Comparison of ENCODE assay signal across 15 cellular contexts in genomic region chr4:20698820-20699219, GRCh38. TPM values are rescaled to one million over a fixed set of nuclear protein-coding genes. Genes with fewer than 3 reads are reported as not detected.
DNase-seq lines count a peak whose midpoint lies in the region; ATAC-seq and TF ChIP-seq lines count a peak whose summit lies in the region.
"Had no signal": no experiment of that assay in that cellular context is flagged by ENCODE, and none has a peak within 500 bp of the region (broad histone marks: within the 10 kb centered on the region; RNA-seq: fewer than 3 reads in every experiment).

No MANE protein-coding gene starts in this region.

- H2BK20ac ChIP-seq in H9 (ENCODE audit: low read depth, low read length, poor library complexity, severe bottlenecking) = no peak overlapping the region

- H3K27me3 ChIP-seq in SK-N-SH (ENCODE audit: insufficient read depth) (no peaks in the 10 kb centered on the region), neural cell (ENCODE audit: insufficient read depth, low read depth, low read length) (no peaks in the 10 kb centered on the region), H9 (ENCODE audit: insufficient read depth, low read length) (no peaks in the 10 kb centered on the region)
- H3K27me3 ChIP-seq: esophagus muscularis mucosa, SJCRH30 had no signal

- no peaks in the 10 kb centered on the region for H3K27me3 Mint-ChIP-seq in IgD-negative memory B cell
- H3K27me3 Mint-ChIP-seq in H9 (ENCODE audit: low read depth) = no peaks in the 10 kb centered on the region; the same call in 1 of the 2 replicates

- H3K4me1 ChIP-seq in SK-N-SH (ENCODE audit: control insufficient read depth in 1 of 2, insufficient read depth in 2 of 2, low read depth in 1 of 2, low read length in 1 of 2) = peaks cover 6 to 12% of the 10 kb centered on the region in 2 experiments; a peak in 3 of 4 replicates
- peaks cover 3% of the 10 kb centered on the region; the same call in 1 of the 2 replicates for H3K4me1 ChIP-seq in H9 (ENCODE audit: insufficient read depth, low read length)

- no peak overlapping the region for H2BK120ac ChIP-seq in H9 (ENCODE audit: low read depth, low read length, poor library complexity, severe bottlenecking)

- TF ChIP-seq EP300 in SK-N-SH (IDR thresholded peaks at IDR 0.05; ENCODE audit: borderline replicate concordance in 1 of 2, low read depth in 1 of 2, low read length in 1 of 2) = no peak
- no peak for TF ChIP-seq EP300 in neural cell (conservative IDR thresholded peaks at IDR 0.05; ENCODE audit: poor library complexity, severe bottlenecking)

- H2BK5ac ChIP-seq in H9 (ENCODE audit: insufficient read length, low read length) = no peak overlapping the region

- TF ChIP-seq CTCF in SK-N-SH (IDR thresholded peaks at IDR 0.05) (no peak), neural cell (IDR thresholded peaks at IDR 0.05; ENCODE audit: poor library complexity, severe bottlenecking) (no peak), H9 (conservative IDR thresholded peaks at IDR 0.05) (no peak)

- H3K9ac ChIP-seq in SK-N-SH (no peak overlapping the region), neural cell (ENCODE audit: low read length) (no peak overlapping the region), H9 (ENCODE audit: extremely low read depth, insufficient read length, low read length) (no peak overlapping the region)

- peaks cover 0 to 8% of the 10 kb centered on the region in 2 experiments for H3K36me3 ChIP-seq in SK-N-SH (replicated peaks in 1 of 2; ENCODE audit: control insufficient read depth in 1 of 2, insufficient read depth in 2 of 2, low read length in 1 of 2)
- no peaks in the 10 kb centered on the region for H3K36me3 ChIP-seq in neural cell (ENCODE audit: insufficient read depth, low read length)
- H3K36me3 ChIP-seq: esophagus muscularis mucosa, SJCRH30 had no signal

- no peak overlapping the region for H3K56ac ChIP-seq in H9 (ENCODE audit: insufficient read length, low read depth, low read length)

- H4K5ac ChIP-seq in H9 (ENCODE audit: insufficient read length, low read depth, low read length) = no peak overlapping the region

- H2AFZ ChIP-seq in SK-N-SH (ENCODE audit: low read depth) (peak overlapping the region; percentile 14; the same call in 1 of the 2 replicates), neural cell (ENCODE audit: low read depth, low read length) (no peak overlapping the region), H9 (ENCODE audit: low read length) (no peak overlapping the region)

- no peak overlapping the region for H3K27ac ChIP-seq in SK-N-SH (ENCODE audit: low read depth in 2 of 2, low read length in 1 of 2)
- H3K27ac ChIP-seq in neural cell (ENCODE audit: low read length) = peak overlapping the region; percentile 95
- H3K27ac ChIP-seq in H9 (ENCODE audit: insufficient read length, low read depth, low read length) = no peak overlapping the region
- H3K27ac ChIP-seq: SJCRH30 had no signal

- H3K18ac ChIP-seq in H9 (ENCODE audit: insufficient read length, low read depth, low read length) = no peak overlapping the region

- TF ChIP-seq RAD21 in SK-N-SH (IDR thresholded peaks at IDR 0.05; ENCODE audit: low read length) (no peak), neural cell (conservative IDR thresholded peaks at IDR 0.05) (no peak)

- H3K9me3 Mint-ChIP-seq in IgD-negative memory B cell = no peaks in the 10 kb centered on the region
- H3K9me3 Mint-ChIP-seq in H9 = no peaks in the 10 kb centered on the region; a peak in 1 of 5 replicates
- H3K9me3 Mint-ChIP-seq: activated B cell treated with CpG ODN at 0.5 μM for 24 hours had no signal

- H2AK5ac ChIP-seq in H9 (ENCODE audit: insufficient read length, low read length) = no peak overlapping the region

- peaks cover 32% of the 10 kb centered on the region for H3K79me2 ChIP-seq in SK-N-SH (ENCODE audit: insufficient read depth)
- H3K79me2 ChIP-seq in neural cell (replicated peaks; ENCODE audit: insufficient read depth, low read length) = peaks cover 21% of the 10 kb centered on the region
- H3K79me2 ChIP-seq in H9 (ENCODE audit: insufficient read depth, low read length) = peaks cover 5% of the 10 kb centered on the region; the same call in 1 of the 2 replicates

- H3K4me1 Mint-ChIP-seq in IgD-negative memory B cell (peaks cover 17 to 31% (median 20%) of the 10 kb centered on the region in 3 donors), H9 (peaks cover 9 to 15% of the 10 kb centered on the region in 2 experiments)

- POLR2A ChIA-PET in SK-N-SH (lab: Yijun Ruan, JAX) = interaction anchor here (1.3 kb wide), 1 partner anchor 14 kb away, joined by 4 read pairs; no protein-coding TSS in a partner anchor

- no peak overlapping the region for H3K4me2 ChIP-seq in SK-N-SH
- no peak overlapping the region for H3K4me2 ChIP-seq in neural cell (ENCODE audit: low read length)
- no peak overlapping the region for H3K4me2 ChIP-seq in H9 (ENCODE audit: insufficient read depth, insufficient read length, low read length)

- H3K27ac Mint-ChIP-seq in IgD-negative memory B cell (peak overlapping the region in 1 of 3 donors; percentile 54), H9 (no peak overlapping the region; a peak in 1 of 7 replicates)
- H3K27ac Mint-ChIP-seq: activated B cell treated with CpG ODN at 0.5 μM for 24 hours had no signal

- no peak overlapping the region for H2BK15ac ChIP-seq in H9 (ENCODE audit: low read depth, low read length)

- H3K9me2 ChIP-seq in SK-N-SH = no peaks in the 10 kb centered on the region
- H3K9me2 ChIP-seq in neural cell (ENCODE audit: insufficient read depth, low read length) = no peaks in the 10 kb centered on the region

- H3K23me2 ChIP-seq in H9 (ENCODE audit: insufficient read length, low read depth, low read length, poor library complexity, severe bottlenecking) = no peaks in the 10 kb centered on the region

- H3K4ac ChIP-seq in H9 (ENCODE audit: low read depth, low read length) = no peak overlapping the region

- H4K8ac ChIP-seq in H9 (replicated peaks; ENCODE audit: insufficient read length, low read depth, low read length) = no peak overlapping the region

- no peak for ATAC-seq in SK-N-SH treated with all-trans-retinoic acid at 6 μM for 48 hours
- ATAC-seq: left lobe of liver had no signal

- H4K91ac ChIP-seq in H9 (ENCODE audit: insufficient read length, low read depth, low read length) = no peak overlapping the region

- H2BK12ac ChIP-seq in H9 (ENCODE audit: insufficient read length, low read depth, low read length) = no peak overlapping the region

- H3K4me3 Mint-ChIP-seq in IgD-negative memory B cell (peak overlapping the region in 3 of 4 donors; percentile 65 to 98 (median 93)), H9 (peak overlapping the region in 1 of 2 experiments; percentile 65; a peak in 2 of 5 replicates)

- CTCF ChIA-PET in SK-N-SH (lab: Yijun Ruan, JAX) = interaction anchor here (1.1 to 2.1 kb wide), 4 partner anchors 8 to 14 kb away, joined by 4 to 11 read pairs (median 6); no protein-coding TSS in a partner anchor

- H4K20me1 ChIP-seq in SK-N-SH (ENCODE audit: insufficient read depth) (no peaks in the 10 kb centered on the region), neural cell (ENCODE audit: insufficient read depth) (no peaks in the 10 kb centered on the region), H9 (ENCODE audit: control insufficient read depth, insufficient read depth, insufficient read length) (no peaks in the 10 kb centered on the region)

- H3K23ac ChIP-seq in H9 (ENCODE audit: insufficient read length, low read depth, low read length) = no peak overlapping the region

- no peak for DNase-seq in SK-N-SH
- DNase-seq in amniotic epithelial cell (ENCODE audit: low read depth) = peak; percentile 81
- no peak for DNase-seq in H9
- no peak for DNase-seq in UCSD-AML1 (lab: John Stamatoyannopoulos, UW; ENCODE audit: unreplicated experiment)
- no peak for DNase-seq in ACHN
- DNase-seq: 8988T, activated B cell treated with CpG ODN at 0.5 μM for 24 hours, dermis blood vessel endothelial cell, hippocampal formation, SJCRH30 had no signal

- H3K4me3 ChIP-seq in SK-N-SH (ENCODE audit: low read depth in 2 of 2, low read length in 1 of 2) (no peak overlapping the region), neural cell (ENCODE audit: low read length) (no peak overlapping the region)

- H3K9me3 ChIP-seq in SK-N-SH = no peaks in the 10 kb centered on the region
- H3K9me3 ChIP-seq in neural cell (ENCODE audit: low read length) = no peaks in the 10 kb centered on the region
- no peaks in the 10 kb centered on the region for H3K9me3 ChIP-seq in H9 (ENCODE audit: control insufficient read depth, low read depth, low read length)
- H3K9me3 ChIP-seq: esophagus muscularis mucosa, SJCRH30 had no signal

- H3T11ph ChIP-seq in H9 (ENCODE audit: low read length) = no peak overlapping the region

- in situ Hi-C loops in ACHN (cut with HindIII; ENCODE audit: low pct_ligation_motif_present, low pct_unique_long_range_greater_than_20kb, low sequenced_read_pairs) = no loop called here

- H3K36me3 Mint-ChIP-seq in IgD-negative memory B cell (no peaks in the 10 kb centered on the region), H9 (ENCODE audit: insufficient read depth in 1 of 3, low read depth in 3 of 3) (peaks cover 0 to 1% (median 0%) of the 10 kb centered on the region in 3 experiments; a peak in 1 of 7 replicates)

- no peak overlapping the region for H3K14ac ChIP-seq in H9 (ENCODE audit: insufficient read depth, low read length)

- peaks cover 5% of the 10 kb centered on the region for H3F3A ChIP-seq in SK-N-SH (replicated peaks; ENCODE audit: insufficient read depth)
- H3F3A ChIP-seq in neural cell (ENCODE audit: insufficient read depth, low read length, poor library complexity, severe bottlenecking) = no peaks in the 10 kb centered on the region

- no peaks in the 10 kb centered on the region for H3K79me1 ChIP-seq in H9 (ENCODE audit: insufficient read depth, low read depth, low read length, poor library complexity, severe bottlenecking)

- 85% methylated on average over 4 of the region's 4 CpGs for WGBS in SK-N-SH (ENCODE audit: low lambda C conversion rate)
- no CpG with 5 or more reads among the region's 4 CpGs for WGBS in H9 (ENCODE audit: extremely low coverage, insufficient read length, low lambda C conversion rate)

TF ChIP-seq in SK-N-SH treated with all-trans-retinoic acid at 6 μM for 48 hours, 23 proteins besides CTCF, POLR2A, EP300 and RAD21:
- TF ChIP-seq CSDC2 (CRISPR knock-in tag; IDR thresholded peaks at IDR 0.05) = no peak
- no peak for TF ChIP-seq ESRRG (CRISPR knock-in tag; IDR thresholded peaks at IDR 0.05)
- TF ChIP-seq ZFP3 (CRISPR knock-in tag; IDR thresholded peaks at IDR 0.05) = no peak
- no peak for TF ChIP-seq ZNF8 (CRISPR knock-in tag; IDR thresholded peaks at IDR 0.05)

RNA-seq across cellular contexts. Expression of gene PACRGL, which starts 1.4 kb away (rescaled TPM):
- 11.8 and 15.0 TPM in 2 replicates for polyA plus RNA-seq in SK-N-SH (2012; rRNA removed)
- polyA plus RNA-seq in SK-N-SH (2012; cell fraction: cytosol; rRNA removed) = 14.9 and 15.3 TPM in 2 replicates
- 10.1 and 18.2 TPM in 2 replicates for polyA plus RNA-seq in SK-N-SH (2012; cell fraction: nucleus; rRNA removed)
- 3.1 TPM for polyA plus RNA-seq in IgD-negative memory B cell
- 35.2 and 41.9 TPM in 2 replicates for polyA plus RNA-seq in neural cell
- 57.2 and 68.9 TPM in 2 replicates for polyA minus RNA-seq in neural cell
- 17.9 and 18.7 TPM in 2 replicates for total RNA-seq in H9 (2021)
